In genomic region chr5:44387391-44387790, GRCh38 we compare ENCODE assay signal across 13 cellular contexts. TPM values are rescaled to one million over a fixed set of nuclear protein-coding genes. Genes with fewer than 3 reads are reported as not detected.
DNase-seq lines count a peak whose midpoint lies in the region; TF ChIP-seq lines count a peak whose summit lies in the region.
"Had no signal": no experiment of that assay in that cellular context is flagged by ENCODE, and none has a peak within 500 bp of the region (broad histone marks: within the 10 kb centered on the region; RNA-seq: fewer than 3 reads in every experiment).

No MANE protein-coding gene starts in this region.

- no peak overlapping the region for H3K27ac ChIP-seq in HUES64 (ENCODE audit: low read depth, low read length)
- no peak overlapping the region for H3K27ac ChIP-seq in colonic mucosa
- no peak overlapping the region for H3K27ac ChIP-seq in mesodermal cell (ENCODE audit: low read depth, low read length, severe bottlenecking)
- peak overlapping the region; percentile 4 for H3K27ac ChIP-seq in subcutaneous abdominal adipose tissue (ENCODE audit: low read depth, low read length)

- no peak for TF ChIP-seq CTCF in colonic mucosa (IDR thresholded peaks at IDR 0.05)
- no peak for TF ChIP-seq CTCF in lower leg skin (IDR thresholded peaks at IDR 0.05)

- no peaks in the 10 kb centered on the region for H3K9me3 Mint-ChIP-seq in activated CD4-positive, alpha-beta memory T cell treated with anti-CD3 and anti-CD28 coated beads, Interleukin-2, amount 10 ng/mL, durations not matched to agents 7 days and 5 days
- H3K9me3 Mint-ChIP-seq: activated B cell treated with CpG ODN at 0.5 μM for 24 hours; stimulated activated naive CD8-positive, alpha-beta T cell treated with anti-CD3 and anti-CD28 coated beads, Interleukin-15, Interleukin-2, amounts not matched to agents 100 ng/mL and 50 ng/mL, for 24 hours had no signal

- H3K36me3 ChIP-seq in HUES64 (ENCODE audit: insufficient read depth, low read length) (no peaks in the 10 kb centered on the region), colonic mucosa (no peaks in the 10 kb centered on the region), mesodermal cell (ENCODE audit: control insufficient read depth, insufficient read depth, low read length) (no peaks in the 10 kb centered on the region), subcutaneous abdominal adipose tissue (ENCODE audit: control insufficient read depth in 5 of 5, insufficient read depth in 5 of 5, low read length in 5 of 5) (no peaks in the 10 kb centered on the region)

- H3K4me3 ChIP-seq in HUES64 (ENCODE audit: low read length) (peak overlapping the region; percentile 58), colonic mucosa (peak overlapping the region; percentile 17), mesodermal cell (ENCODE audit: extremely low read depth, insufficient read depth, low read length, poor library complexity, severe bottlenecking) (peak overlapping the region; percentile 45), subcutaneous abdominal adipose tissue (ENCODE audit: low read depth in 1 of 5, low read length in 5 of 5) (peak overlapping the region; percentile 69 to 88 (median 81)), lower leg skin (ENCODE audit: low read depth, poor library complexity, severe bottlenecking) (no peak overlapping the region)

- TF ChIP-seq POLR2A in lower leg skin (IDR thresholded peaks at IDR 0.05): no peak

- CTCF ChIA-PET in activated CD4-positive, alpha-beta memory T cell treated with anti-CD3 and anti-CD28 coated beads, Interleukin-2, amount 10 ng/mL, durations not matched to agents 7 days and 5 days (lab: Charles Lee): no interaction called here

- 38% methylated on average over 3 of the region's 3 CpGs for WGBS in HUES64
- 63 to 65% methylated on average over 1 to 2 of the region's 3 CpGs for WGBS in mesodermal cell (ENCODE audit: insufficient coverage in 2 of 2), 2 experiments
- WGBS in lower leg skin, 2 donors: 21 to 31% methylated on average over 3 of the region's 3 CpGs

- H3K4me1 ChIP-seq in HUES64 (ENCODE audit: insufficient read depth, low read length) (peaks cover 25% of the 10 kb centered on the region), colonic mucosa (no peaks in the 10 kb centered on the region), mesodermal cell (ENCODE audit: control insufficient read depth, insufficient read depth, low read length, poor library complexity, severe bottlenecking) (peaks cover 6% of the 10 kb centered on the region), subcutaneous abdominal adipose tissue (ENCODE audit: control insufficient read depth in 5 of 5, insufficient read depth in 5 of 5, low read length in 5 of 5) (peaks cover 0 to 22% (median 20%) of the 10 kb centered on the region in 5 donors)

- peaks cover 60% of the 10 kb centered on the region for H3K27me3 ChIP-seq in HUES64 (ENCODE audit: insufficient read depth, low read length)
- no peaks in the 10 kb centered on the region for H3K27me3 ChIP-seq in colonic mucosa
- peaks cover 0 to 15% (median 13%) of the 10 kb centered on the region in 5 donors for H3K27me3 ChIP-seq in subcutaneous abdominal adipose tissue (ENCODE audit: control insufficient read depth in 5 of 5, insufficient read depth in 4 of 5, low read length in 5 of 5)

- no peak overlapping the region for H3K27ac Mint-ChIP-seq in activated CD4-positive, alpha-beta memory T cell treated with anti-CD3 and anti-CD28 coated beads, Interleukin-2, amount 10 ng/mL, durations not matched to agents 7 days and 5 days
- H3K27ac Mint-ChIP-seq: activated B cell treated with CpG ODN at 0.5 μM for 24 hours; activated naive CD8-positive, alpha-beta T cell; stimulated activated naive CD8-positive, alpha-beta T cell treated with anti-CD3 and anti-CD28 coated beads, Interleukin-15, Interleukin-2, amounts not matched to agents 100 ng/mL and 50 ng/mL, for 24 hours had no signal

- no peaks in the 10 kb centered on the region for H3K9me3 ChIP-seq in HUES64 (ENCODE audit: insufficient read depth, low read depth, low read length)
- H3K9me3 ChIP-seq in colonic mucosa: no peaks in the 10 kb centered on the region
- no peaks in the 10 kb centered on the region for H3K9me3 ChIP-seq in mesodermal cell (ENCODE audit: control insufficient read depth, low read length)
- H3K9me3 ChIP-seq in subcutaneous abdominal adipose tissue (ENCODE audit: control insufficient read depth in 5 of 5, low read length in 5 of 5): no peaks in the 10 kb centered on the region

- H3K36me3 Mint-ChIP-seq in activated CD4-positive, alpha-beta memory T cell treated with anti-CD3 and anti-CD28 coated beads, Interleukin-2, amount 10 ng/mL, durations not matched to agents 7 days and 5 days (ENCODE audit: low read depth): no peaks in the 10 kb centered on the region
- H3K36me3 Mint-ChIP-seq: activated naive CD8-positive, alpha-beta T cell had no signal

- H3K4me3 Mint-ChIP-seq in activated CD4-positive, alpha-beta memory T cell treated with anti-CD3 and anti-CD28 coated beads, Interleukin-2, amount 10 ng/mL, durations not matched to agents 7 days and 5 days: no peak overlapping the region
- H3K4me3 Mint-ChIP-seq: activated B cell treated with CpG ODN at 0.5 μM for 24 hours; activated naive CD8-positive, alpha-beta T cell; stimulated activated naive CD8-positive, alpha-beta T cell treated with anti-CD3 and anti-CD28 coated beads, Interleukin-15, Interleukin-2, amounts not matched to agents 100 ng/mL and 50 ng/mL, for 24 hours had no signal

- intact Hi-C loops in colonic mucosa (cut with DNase I) (no loop called here), lower leg skin (cut with DNase I; ENCODE audit: low total_unique reads) (no loop called here)

- H3K4me1 Mint-ChIP-seq in activated CD4-positive, alpha-beta memory T cell treated with anti-CD3 and anti-CD28 coated beads, Interleukin-2, amount 10 ng/mL, durations not matched to agents 7 days and 5 days: peaks cover 3% of the 10 kb centered on the region

- POLR2A ChIA-PET in activated CD4-positive, alpha-beta memory T cell treated with anti-CD3 and anti-CD28 coated beads, Interleukin-2, amount 10 ng/mL, durations not matched to agents 7 days and 5 days (lab: Charles Lee): no interaction called here

- DNase-seq in colonic mucosa (no peak), GDM1 (lab: John Stamatoyannopoulos, UW) (no peak), lower leg skin (ENCODE audit: low spot score in 2 of 2) (no peak)
- DNase-seq in activated CD4-positive, alpha-beta T cell treated with anti-CD3 and anti-CD28 coated beads for 4 hours: no peak
- DNase-seq in activated CD4-positive, alpha-beta memory T cell treated with anti-CD3 and anti-CD28 coated beads, Interleukin-2, amount 10 ng/mL, durations not matched to agents 7 days and 5 days: no peak
- DNase-seq: activated B cell treated with CpG ODN at 0.5 μM for 24 hours, NCI-H1105 treated with DMSO at 0.1 percent for 48 hours, NCI-H446 had no signal

- H3K9ac ChIP-seq in HUES64 (ENCODE audit: low read depth, low read length): no peak overlapping the region
- H3K9ac ChIP-seq in colonic mucosa (ENCODE audit: low read depth in 2 of 2, low read length in 2 of 2): no peak overlapping the region
- H3K9ac ChIP-seq in subcutaneous abdominal adipose tissue (ENCODE audit: low read length in 5 of 5): no peak overlapping the region

- peaks cover 42% of the 10 kb centered on the region for H3K27me3 Mint-ChIP-seq in activated CD4-positive, alpha-beta memory T cell treated with anti-CD3 and anti-CD28 coated beads, Interleukin-2, amount 10 ng/mL, durations not matched to agents 7 days and 5 days

RNA-seq across cellular contexts. Expression of gene FGF10, which starts 1.8 kb away (rescaled TPM):
- 0.80 TPM for polyA plus RNA-seq in HUES64 (2013, experiment 1 of 2)
- polyA plus RNA-seq in HUES64 (2013, experiment 2 of 2): 1.8 TPM
- total RNA-seq in colonic mucosa: 1 to 10 TPM in 1 of 2 donors, under 1 TPM in 1; 0.27 to 5.1 TPM
- 11.8 TPM for polyA plus RNA-seq in mesodermal cell (2013, experiment 1 of 2)
- polyA plus RNA-seq in mesodermal cell (2013, experiment 2 of 2): 10.4 TPM
- 1 to 10 TPM in 2 of 4 donors, under 1 TPM in 2; 0.17 to 3.8 (median 1.7) TPM for total RNA-seq in lower leg skin
- not detected for total RNA-seq in activated CD4-positive, alpha-beta memory T cell treated with anti-CD3 and anti-CD28 coated beads, Interleukin-2, amount 10 ng/mL, durations not matched to agents 7 days and 5 days
- total RNA-seq: activated B cell treated with CpG ODN at 0.5 μM for 24 hours had no signal
